ENCODE assay signal across 18 cellular contexts in the genomic region with DNA sequence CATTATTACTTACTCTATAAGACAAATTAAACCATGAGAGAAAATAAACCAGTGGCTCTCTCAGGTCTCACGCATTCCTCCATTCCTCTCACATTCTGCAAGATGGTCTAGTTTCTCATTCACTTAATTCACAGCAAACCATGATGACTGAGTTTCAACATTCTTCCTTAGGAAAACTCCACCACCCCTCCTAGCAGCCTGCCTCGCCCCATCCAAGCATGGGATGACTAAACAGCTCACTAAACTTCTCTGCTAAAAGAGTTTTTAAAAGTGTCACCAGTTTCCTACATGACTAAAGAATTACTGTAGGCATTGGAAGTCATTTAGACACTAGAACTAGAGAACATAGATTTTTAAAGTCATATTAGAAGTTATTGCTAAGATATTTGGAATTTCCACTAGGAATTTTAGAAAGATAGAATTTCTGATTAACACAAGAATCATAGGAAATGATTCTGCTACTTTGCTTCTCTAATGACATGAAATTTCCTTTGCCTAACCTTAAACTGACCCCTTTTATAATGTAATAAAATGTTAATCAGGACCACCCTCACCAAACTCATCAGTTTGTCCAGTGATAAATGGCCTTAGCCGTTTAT. TPM values are rescaled to one million over a fixed set of nuclear protein-coding genes. Genes with fewer than 3 reads are reported as not detected.
A peak's percentile ranks its signal among the peaks of the same experiment; 100 is the strongest.
DNase-seq lines count a peak whose midpoint lies in the region; ATAC-seq, FAIRE-seq and TF ChIP-seq lines count a peak whose summit lies in the region.
"Had no signal": no experiment of that assay in that cellular context is flagged by ENCODE, and none has a peak within 500 bp of the region (broad histone marks: within the 10 kb centered on the region; RNA-seq: fewer than 3 reads in every experiment).

No MANE protein-coding gene starts in this region.

- no peaks in the 10 kb centered on the region for H3K36me3 Mint-ChIP-seq in T-helper 17 cell (ENCODE audit: low read depth)

- FAIRE-seq in D721Med (lab: Jason Lieb, UNC): no peak
- FAIRE-seq: RCC 7860, small intestine had no signal

- no peaks in the 10 kb centered on the region for H3K4me1 ChIP-seq in SJCRH30
- H3K4me1 ChIP-seq: body of pancreas had no signal

- H3K27me3 Mint-ChIP-seq in T-helper 17 cell: peaks cover under 1% of the 10 kb centered on the region

- H3K4me3 Mint-ChIP-seq in T-helper 17 cell: no peak overlapping the region
- H3K4me3 Mint-ChIP-seq: neural crest cell had no signal

- H3K36me3 ChIP-seq in SJCRH30: no peaks in the 10 kb centered on the region

- no peak for TF ChIP-seq CTCF in D721Med (IDR thresholded peaks at IDR 0.05; ENCODE audit: insufficient read depth, missing control alignments)

- peak overlapping the region; percentile 43 for H3K27ac Mint-ChIP-seq in T-helper 17 cell
- H3K27ac Mint-ChIP-seq: activated T-helper 2 cell treated with anti-CD3 and anti-CD28 coated beads, Interferon-gamma antibody, Interleukin-2, Interleukin-4, amounts not matched to agents 10 μg/mL and 5 μg/mL and 100 μg/mL, durations not matched to agents 14 hours and 24 hours and 36 hours had no signal

- H3K27me3 ChIP-seq in SJCRH30: no peaks in the 10 kb centered on the region
- H3K27me3 ChIP-seq: body of pancreas had no signal

- no peaks in the 10 kb centered on the region for H3K9me3 ChIP-seq in T-helper 17 cell (ENCODE audit: control insufficient read depth, low read length, poor library complexity, severe bottlenecking)
- no peaks in the 10 kb centered on the region for H3K9me3 ChIP-seq in SJCRH30 (replicated peaks)
- H3K9me3 ChIP-seq: body of pancreas had no signal

- no peak overlapping the region for H3K4me3 ChIP-seq in skeletal muscle cell (ENCODE audit: low read depth, low read length)
- H3K4me3 ChIP-seq in SJCRH30: no peak overlapping the region
- H3K4me3 ChIP-seq: body of pancreas, hepatocyte had no signal

- H3K4me1 Mint-ChIP-seq in T-helper 17 cell: peaks cover 35% of the 10 kb centered on the region

- H3K27ac ChIP-seq in SJCRH30: no peak overlapping the region
- H3K27ac ChIP-seq: body of pancreas, hepatocyte had no signal

- ATAC-seq in T-helper 17 cell: no peak
- ATAC-seq: body of pancreas had no signal

- DNase-seq in GM04504 (ENCODE audit: low read depth): peak; percentile 59
- no peak for DNase-seq in T-helper 17 cell
- peak; percentile 81 for DNase-seq in fibroblast of peridontal ligament (ENCODE audit: extremely low read depth)
- peak; percentile 26 for DNase-seq in skeletal muscle cell (ENCODE audit: low read depth)
- no peak for DNase-seq in stimulated activated CD4-positive, alpha-beta T cell treated with anti-CD3 and anti-CD28 coated beads, Interleukin-4, amount 100 ng/mL, for 1 hour
- DNase-seq in SJCRH30: no peak
- DNase-seq in NCI-H2029 (lab: John Stamatoyannopoulos, UW): no peak
- no peak for DNase-seq in D721Med (ENCODE audit: insufficient read length, low spot score)
- DNase-seq: activated CD4-positive, alpha-beta T cell treated with anti-CD3 and anti-CD28 coated beads, Interleukin-2, amount 50 U/mL, for 4 hours; body of pancreas; MV-4-11; NCI-H510A; small intestine had no signal

RNA-seq across cellular contexts. Expression of gene ESM1, which starts 5.5 kb away (rescaled TPM):
- not detected for total RNA-seq in T-helper 17 cell
- not detected in 2 replicates for total RNA-seq in SJCRH30 (2014; rRNA removed; shearing (Covaris generic))
- total RNA-seq: lower leg skin, neural crest cell had no signal

RNA-seq across cellular contexts. Expression of gene GZMK, which starts 33.2 kb away (rescaled TPM):
- 1 to 10 TPM; 3.9 to 9.2 TPM for total RNA-seq in T-helper 17 cell
- total RNA-seq in SJCRH30 (2014; rRNA removed; shearing (Covaris generic)): not detected in 2 replicates
- total RNA-seq: hepatocyte, neural crest cell had no signal

Comparison
In these comparisons a context has a peak if more than half of its experiments do, and no peak if none do; other contexts are left out.
1. DNase-seq: peak in GM04504 (single experiment), fibroblast of peridontal ligament (single experiment) and skeletal muscle cell (single experiment); none in T-helper 17 cell (0 of 3), stimulated activated CD4-positive, alpha-beta T cell treated with anti-CD3 and anti-CD28 coated beads, Interleukin-4, amount 100 ng/mL, for 1 hour (single experiment), SJCRH30 (0 of 2), NCI-H2029 (single experiment) and D721Med (single experiment).